16 cellular contexts compared by ENCODE assay signal in the genomic region with DNA sequence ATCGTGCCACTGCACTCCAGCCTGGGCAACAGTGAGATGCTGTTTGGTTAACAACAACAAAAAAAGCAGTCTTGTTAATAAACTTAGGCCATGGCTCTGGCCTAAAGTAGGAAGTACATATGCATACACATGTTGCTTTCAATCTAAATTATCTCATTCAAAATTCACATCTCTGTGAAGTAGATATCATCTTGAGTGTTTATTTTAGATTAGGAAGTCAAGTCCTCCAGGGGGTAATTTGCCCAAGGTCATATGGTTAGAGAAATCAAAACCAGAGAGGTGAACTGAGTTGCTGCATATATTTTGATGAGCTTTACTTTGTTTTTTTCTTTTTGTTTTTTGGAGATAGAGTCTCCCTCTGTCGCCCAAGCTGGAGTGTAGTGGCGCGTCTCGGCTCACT. TPM values are rescaled to one million over a fixed set of nuclear protein-coding genes. Genes with fewer than 3 reads are reported as not detected.
DNase-seq lines count a peak whose midpoint lies in the region; TF ChIP-seq lines count a peak whose summit lies in the region.
"Had no signal": no experiment of that assay in that cellular context is flagged by ENCODE, and none has a peak within 500 bp of the region (broad histone marks: within the 10 kb centered on the region; RNA-seq: fewer than 3 reads in every experiment).

No MANE protein-coding gene starts in this region.

- H3K4me3 Mint-ChIP-seq in CD14-positive monocyte: no peak overlapping the region
- H3K4me3 Mint-ChIP-seq in nephron progenitor cell: no peak overlapping the region
- H3K4me3 Mint-ChIP-seq in activated T-cell treated with anti-CD3 and anti-CD28 coated beads, Interleukin-2, amount 50 U/mL, for 24 hours: no peak overlapping the region

- intact Hi-C loops in CD14-positive monocyte (cut with micrococcal nuclease): no loop called here

- peaks cover 41% of the 10 kb centered on the region for H3K4me1 Mint-ChIP-seq in CD14-positive monocyte
- peaks cover 26% of the 10 kb centered on the region for H3K4me1 Mint-ChIP-seq in nephron progenitor cell
- H3K4me1 Mint-ChIP-seq in activated T-cell treated with anti-CD3 and anti-CD28 coated beads, Interleukin-2, amount 50 U/mL, for 24 hours (ENCODE audit: low read depth): peaks cover 43% of the 10 kb centered on the region

- H3K27ac Mint-ChIP-seq in CD14-positive monocyte: peak overlapping the region in 4 of 7 donors; percentile 21 to 72 (median 42)
- H3K27ac Mint-ChIP-seq in nephron progenitor cell: peak overlapping the region; percentile 49
- H3K27ac Mint-ChIP-seq in activated T-cell treated with anti-CD3 and anti-CD28 coated beads, Interleukin-2, amount 50 U/mL, for 24 hours: no peak overlapping the region

- TF ChIP-seq CTCF in CD14-positive monocyte (IDR thresholded peaks at IDR 0.05) (no peak), nephron progenitor cell (IDR thresholded peaks at IDR 0.05) (no peak)

- H3K27me3 Mint-ChIP-seq in CD14-positive monocyte (ENCODE audit: low read depth in 3 of 3): peaks cover 0 to 1% (median 0%) of the 10 kb centered on the region in 3 donors
- no peaks in the 10 kb centered on the region for H3K27me3 Mint-ChIP-seq in nephron progenitor cell (ENCODE audit: low read depth, poor library complexity)
- H3K27me3 Mint-ChIP-seq in activated T-cell treated with anti-CD3 and anti-CD28 coated beads, Interleukin-2, amount 50 U/mL, for 24 hours: no peaks in the 10 kb centered on the region

- DNase-seq in DMS153 (lab: John Stamatoyannopoulos, UW): peak; percentile 7
- no peak for DNase-seq in DMS153 treated with DMSO at 0.1 percent for 48 hours (lab: John Stamatoyannopoulos, UW; ENCODE audit: unreplicated experiment)
- DNase-seq in CD14-positive monocyte (ENCODE audit: low spot score): no peak
- DNase-seq in NCI-H345 (lab: John Stamatoyannopoulos, UW): peak; percentile 29
- no peak for DNase-seq in nephron progenitor cell
- no peak for DNase-seq in KG1 (lab: John Stamatoyannopoulos, UW)
- no peak for DNase-seq in hepatic stellate cell (ENCODE audit: low spot score)
- no peak for DNase-seq in activated T-cell treated with anti-CD3 and anti-CD28 coated beads, Interleukin-2, amount 50 U/mL, for 24 hours
- DNase-seq: AML-193, COR-L47, GM23248, HCEC 1CT, KBM-7, NCI-H1105 treated with DMSO at 0.1 percent for 48 hours, NCI-H187 treated with DMSO at 0.1 percent for 48 hours, NCI-H524 had no signal

- H3K9me3 Mint-ChIP-seq in CD14-positive monocyte: peaks cover 0 to 3% (median 0%) of the 10 kb centered on the region in 7 donors
- H3K9me3 Mint-ChIP-seq in nephron progenitor cell: no peaks in the 10 kb centered on the region
- no peaks in the 10 kb centered on the region for H3K9me3 Mint-ChIP-seq in activated T-cell treated with anti-CD3 and anti-CD28 coated beads, Interleukin-2, amount 50 U/mL, for 24 hours

- H3K36me3 Mint-ChIP-seq in CD14-positive monocyte: peaks cover 7 to 17% of the 10 kb centered on the region in 2 donors
- H3K36me3 Mint-ChIP-seq in nephron progenitor cell (ENCODE audit: low read depth): peaks cover 16% of the 10 kb centered on the region
- peaks cover 15% of the 10 kb centered on the region for H3K36me3 Mint-ChIP-seq in activated T-cell treated with anti-CD3 and anti-CD28 coated beads, Interleukin-2, amount 50 U/mL, for 24 hours (ENCODE audit: low read depth)

RNA-seq across cellular contexts. Expression of gene B4GALT5, which starts 52.8 kb away (rescaled TPM):
- polyA plus RNA-seq in CD14-positive monocyte: 1 to 10 TPM; 2.4 to 2.7 TPM

Comparison
In these comparisons a context has a peak if more than half of its experiments do, and no peak if none do; other contexts are left out.
1. DNase-seq: peak in DMS153 (single experiment) and NCI-H345 (single experiment); none in DMS153 treated with DMSO at 0.1 percent for 48 hours (single experiment), CD14-positive monocyte (single experiment), nephron progenitor cell (single experiment), KG1 (single experiment), hepatic stellate cell (single experiment) and activated T-cell treated with anti-CD3 and anti-CD28 coated beads, Interleukin-2, amount 50 U/mL, for 24 hours (single experiment).